21 cellular contexts compared by ENCODE assay signal in the genomic region with DNA sequence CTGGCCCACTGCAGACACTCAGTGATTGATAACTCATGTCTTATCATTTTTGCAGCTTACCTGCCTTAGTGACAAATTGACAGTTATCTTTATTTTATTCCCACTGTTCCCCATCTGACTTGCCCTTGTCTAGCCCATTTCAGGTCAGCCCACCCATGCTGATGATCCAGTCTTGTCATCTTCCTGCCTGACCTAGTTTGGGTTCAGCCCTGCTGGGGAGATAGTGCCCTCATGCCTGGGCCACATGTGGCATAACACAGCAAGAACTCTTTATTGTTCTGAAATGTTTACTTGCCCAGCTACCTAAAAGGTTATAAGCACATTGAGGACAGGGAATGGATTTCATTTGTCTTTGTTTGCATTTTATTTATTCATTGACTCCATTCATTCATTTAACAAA.
DNase-seq lines count a peak whose midpoint lies in the region; ATAC-seq and TF ChIP-seq lines count a peak whose summit lies in the region.
"Had no signal": no experiment of that assay in that cellular context is flagged by ENCODE, and none has a peak within 500 bp of the region (broad histone marks: within the 10 kb centered on the region; RNA-seq: fewer than 3 reads in every experiment).

No MANE protein-coding gene starts in this region.

- no peak for ATAC-seq in naive B cell (ENCODE audit: low read depth in 2 of 2)
- no peak for ATAC-seq in GM19395 (IDR thresholded peaks at IDR 0.05; ENCODE audit: unreplicated experiment)
- ATAC-seq: Panc1 had no signal

- H3K27me3 Mint-ChIP-seq in T-helper 1 cell treated with Interleukin-12 subunit alpha and Interleukin-12 subunit beta and Interleukin-4 antibody, amounts not matched to agents 30 μg/mL and 1 μg/mL, for 36 hours (ENCODE audit: low read depth), result no peaks in the 10 kb centered on the region
- no peaks in the 10 kb centered on the region for H3K27me3 Mint-ChIP-seq in activated naive CD8-positive, alpha-beta T cell treated with anti-CD3 and anti-CD28 coated beads for 36 hours
- no peaks in the 10 kb centered on the region for H3K27me3 Mint-ChIP-seq in naive B cell
- H3K27me3 Mint-ChIP-seq: naive thymus-derived CD8-positive, alpha-beta T cell had no signal

- no peaks in the 10 kb centered on the region for H3K27me3 ChIP-seq in HAP-1 (ENCODE audit: low read depth)
- H3K27me3 ChIP-seq: BLaER1, transverse colon had no signal

- H3K4me3 Mint-ChIP-seq in T-helper 1 cell treated with Interleukin-12 subunit alpha and Interleukin-12 subunit beta and Interleukin-4 antibody, amounts not matched to agents 30 μg/mL and 1 μg/mL, for 36 hours, result peak overlapping the region; percentile 86
- H3K4me3 Mint-ChIP-seq in activated naive CD8-positive, alpha-beta T cell treated with anti-CD3 and anti-CD28 coated beads for 36 hours, result peak overlapping the region; percentile 16
- H3K4me3 Mint-ChIP-seq in naive B cell, result peak overlapping the region in 6 of 8 donors; percentile 55 to 90 (median 82)

- peak overlapping the region; percentile 97 for H3K27ac Mint-ChIP-seq in T-helper 1 cell treated with Interleukin-12 subunit alpha and Interleukin-12 subunit beta and Interleukin-4 antibody, amounts not matched to agents 30 μg/mL and 1 μg/mL, for 36 hours
- H3K27ac Mint-ChIP-seq in activated naive CD8-positive, alpha-beta T cell treated with anti-CD3 and anti-CD28 coated beads for 36 hours, result peak overlapping the region; percentile 85
- H3K27ac Mint-ChIP-seq in naive B cell, result peak overlapping the region; percentile 98 to 100 (median 99)

- peaks cover 33% of the 10 kb centered on the region for H3K36me3 Mint-ChIP-seq in T-helper 1 cell treated with Interleukin-12 subunit alpha and Interleukin-12 subunit beta and Interleukin-4 antibody, amounts not matched to agents 30 μg/mL and 1 μg/mL, for 36 hours (ENCODE audit: low read depth)
- no peaks in the 10 kb centered on the region for H3K36me3 Mint-ChIP-seq in activated naive CD8-positive, alpha-beta T cell treated with anti-CD3 and anti-CD28 coated beads for 36 hours
- H3K36me3 Mint-ChIP-seq in naive B cell, result peaks cover 5 to 6% of the 10 kb centered on the region in 2 donors
- H3K36me3 Mint-ChIP-seq: naive thymus-derived CD8-positive, alpha-beta T cell had no signal

- no peaks in the 10 kb centered on the region for H3K4me1 ChIP-seq in HAP-1
- H3K4me1 ChIP-seq: BLaER1 had no signal

- no peaks in the 10 kb centered on the region for H3K36me3 ChIP-seq in HAP-1 (replicated peaks)
- H3K36me3 ChIP-seq: BLaER1, lower lobe of right lung, transverse colon had no signal

- TF ChIP-seq POLR2A in GM18951 (IDR thresholded peaks at IDR 0.05; ENCODE audit: extremely low read depth, insufficient read depth, insufficient read length), result peak; percentile 16

- H3K9me3 Mint-ChIP-seq in T-helper 1 cell treated with Interleukin-12 subunit alpha and Interleukin-12 subunit beta and Interleukin-4 antibody, amounts not matched to agents 30 μg/mL and 1 μg/mL, for 36 hours, result peaks cover 6% of the 10 kb centered on the region
- H3K9me3 Mint-ChIP-seq in activated naive CD8-positive, alpha-beta T cell treated with anti-CD3 and anti-CD28 coated beads for 36 hours, result no peaks in the 10 kb centered on the region
- peaks cover 0 to 4% (median 0%) of the 10 kb centered on the region in 7 donors for H3K9me3 Mint-ChIP-seq in naive B cell
- H3K9me3 Mint-ChIP-seq: naive thymus-derived CD8-positive, alpha-beta T cell had no signal

- no peaks in the 10 kb centered on the region for H3K9me3 ChIP-seq in HAP-1
- H3K9me3 ChIP-seq: BLaER1, lower lobe of right lung, SK-N-SH, transverse colon had no signal

- H3K4me3 ChIP-seq in HAP-1, result no peak overlapping the region
- H3K4me3 ChIP-seq: BLaER1, lower lobe of right lung, transverse colon had no signal

- in situ Hi-C loops in GM18951 (cut with MboI; ENCODE audit: low sequenced_read_pairs, unreplicated experiment) (loop anchor here (10.0 kb wide), 1 partner anchor 77 kb away; the partner anchor contains the start of gene ENTPD1), HAP-1 (cut with MboI; ENCODE audit: low sequenced_read_pairs) (no loop called here)

- peaks cover 54% of the 10 kb centered on the region for H3K4me1 Mint-ChIP-seq in T-helper 1 cell treated with Interleukin-12 subunit alpha and Interleukin-12 subunit beta and Interleukin-4 antibody, amounts not matched to agents 30 μg/mL and 1 μg/mL, for 36 hours (ENCODE audit: low read depth)
- peaks cover 6% of the 10 kb centered on the region for H3K4me1 Mint-ChIP-seq in activated naive CD8-positive, alpha-beta T cell treated with anti-CD3 and anti-CD28 coated beads for 36 hours
- H3K4me1 Mint-ChIP-seq in naive B cell, result peaks cover 60 to 88% (median 62%) of the 10 kb centered on the region in 3 donors

- DNase-seq in T-helper 1 cell (no peak), naive B cell (no peak), NOMO-1 treated with DMSO at 0.1 percent for 48 hours (lab: John Stamatoyannopoulos, UW; ENCODE audit: unreplicated experiment) (no peak), HAP-1 (ENCODE audit: low spot score in 2 of 2) (no peak)
- no peak for DNase-seq in activated naive CD8-positive, alpha-beta T cell treated with anti-CD3 and anti-CD28 coated beads for 36 hours
- DNase-seq: activated gamma-delta T cell, DMS153, Kasumi-1, lower lobe of right lung, NCI-H1105, NCI-H2107, NCI-H526 treated with DMSO at 0.1 percent for 48 hours, posterior cingulate gyrus, SK-N-SH had no signal

Comparison
In these comparisons a context has a peak if more than half of its experiments do, and no peak if none do; other contexts are left out.
1. H3K4me3 Mint-ChIP-seq: peak in every context shown above with its lines; median percentile 86 in T-helper 1 cell treated with Interleukin-12 subunit alpha and Interleukin-12 subunit beta and Interleukin-4 antibody, amounts not matched to agents 30 μg/mL and 1 μg/mL, for 36 hours; 82 in naive B cell; 16 in activated naive CD8-positive, alpha-beta T cell treated with anti-CD3 and anti-CD28 coated beads for 36 hours.